Comparison of ENCODE assay signal across 1 cellular context in genomic region chr20:48869442-48869841, GRCh38. TPM values are rescaled to one million over a fixed set of nuclear protein-coding genes. Genes with fewer than 3 reads are reported as not detected.
"Had no signal": no experiment of that assay in that cellular context is flagged by ENCODE, and none has a peak within 500 bp of the region (broad histone marks: within the 10 kb centered on the region; RNA-seq: fewer than 3 reads in every experiment).

No MANE protein-coding gene starts in this region.

RNA-seq across cellular contexts. Expression of gene PREX1, which starts 41.6 kb away (rescaled TPM):
- total RNA-seq: MCF 10A had no signal
